In genomic region chr11:73749118-73749517, GRCh38 we compare ENCODE assay signal across 2 cellular contexts.
TF ChIP-seq lines count a peak whose summit lies in the region.

No MANE protein-coding gene starts in this region.

TF ChIP-seq in HepG2, 621 proteins besides CTCF, POLR2A, EP300 and RAD21:
- TF ChIP-seq SOX6 (IDR thresholded peaks at IDR 0.05) (no peak), SOX6 (CRISPR knock-in tag; IDR thresholded peaks at IDR 0.05) (peak; percentile 28; the same call in 1 of the 2 replicates), ZMYM4 (CRISPR knock-in tag; IDR thresholded peaks at IDR 0.05) (0 out of 2 replicates have a peak, but pooled peaks have one; percentile 14), ZNF362 (CRISPR knock-in tag; IDR thresholded peaks at IDR 0.05; ENCODE audit: borderline replicate concordance) (no peak), SOX5 (CRISPR knock-in tag; IDR thresholded peaks at IDR 0.05; ENCODE audit: borderline replicate concordance) (peak; percentile 69; the same call in 1 of the 2 replicates), SOX13 (IDR thresholded peaks at IDR 0.05) (0 out of 2 replicates have a peak, but pooled peaks have one; percentile 25), SOX13 (CRISPR knock-in tag; conservative IDR thresholded peaks at IDR 0.05 in 1 of 2, IDR thresholded peaks at IDR 0.05 in 1 of 2) (peak in 1 of 2 experiments; percentile 54; a peak in 2 of 4 replicates), SAP130 (CRISPR knock-in tag; IDR thresholded peaks at IDR 0.05; ENCODE audit: low read depth) (peak; percentile 19), ZFP91 (CRISPR knock-in tag; IDR thresholded peaks at IDR 0.05; ENCODE audit: borderline replicate concordance) (no peak)

TF ChIP-seq in K562, 482 proteins besides CTCF, POLR2A, EP300 and RAD21:
- no peak for TF ChIP-seq PCBP1 (IDR thresholded peaks at IDR 0.05; ENCODE audit: low read depth, low read length, poor library complexity, severe bottlenecking)
- TF ChIP-seq DDX20 (tag; IDR thresholded peaks at IDR 0.05; ENCODE audit: low read depth): no peak
- no peak for TF ChIP-seq NR3C1 (CRISPR knock-in tag; IDR thresholded peaks at IDR 0.05)
- no peak for TF ChIP-seq SMARCB1 (IDR thresholded peaks at IDR 0.05; ENCODE audit: insufficient read length, low read depth)
- TF ChIP-seq EWSR1 (IDR thresholded peaks at IDR 0.05; ENCODE audit: borderline replicate concordance, low read depth, partially characterized antibody): no peak
- no peak for TF ChIP-seq NFATC3 (IDR thresholded peaks at IDR 0.05)
- peak; percentile 46 for TF ChIP-seq ZNF146 (CRISPR knock-in tag; IDR thresholded peaks at IDR 0.05; ENCODE audit: unreplicated experiment)
TF ChIP-seq in K562: peak in this region for 1.
